23 cellular contexts compared by ENCODE assay signal in genomic region chr10:94902570-94902969, GRCh38. TPM values are rescaled to one million over a fixed set of nuclear protein-coding genes. Genes with fewer than 3 reads are reported as not detected.
A peak's percentile ranks its signal among the peaks of the same experiment; 100 is the strongest.
DNase-seq lines count a peak whose midpoint lies in the region; ATAC-seq and TF ChIP-seq lines count a peak whose summit lies in the region.
"Had no signal": no experiment of that assay in that cellular context is flagged by ENCODE, and none has a peak within 500 bp of the region (broad histone marks: within the 10 kb centered on the region; RNA-seq: fewer than 3 reads in every experiment).

No MANE protein-coding gene starts in this region.

- DNase-seq in DMS53 treated with DMSO at 0.1 percent for 48 hours (lab: John Stamatoyannopoulos, UW; ENCODE audit: unreplicated experiment) (peak; percentile 1), WTC11 (ENCODE audit: low spot score) (no peak), left lobe of liver (ENCODE audit: low spot score) (no peak), NCI-H1417 (lab: John Stamatoyannopoulos, UW) (no peak), NCI-H146 (lab: John Stamatoyannopoulos, UW) (no peak), foreskin melanocyte (no peak), AG08396 (ENCODE audit: low spot score) (no peak)
- DNase-seq: activated CD4-positive, alpha-beta T cell treated with anti-CD3 and anti-CD28 coated beads for 1 hour; activated CD8-positive, alpha-beta memory T cell treated with anti-CD3 and anti-CD28 coated beads, Interleukin-2, amount 50 U/mL, for 48 hours; activated naive CD4-positive, alpha-beta T cell treated with anti-CD3 and anti-CD28 coated beads for 36 hours; dorsolateral prefrontal cortex; NCI-H2029 treated with DMSO at 0.1 percent for 48 hours; NCI-H774; nucleus accumbens; upper lobe of left lung had no signal

- POLR2A ChIA-PET in WTC11 (lab: Charles Lee), result no interaction called here

- H3K27ac Mint-ChIP-seq in WTC11, result no peak overlapping the region
- H3K27ac Mint-ChIP-seq: activated naive CD4-positive, alpha-beta T cell treated with anti-CD3 and anti-CD28 coated beads for 36 hours; brain; memory B cell; stimulated activated memory B cell treated with anti-CD40 and anti-IgM and Interleukin-4, amounts not matched to agents 10 μg/mL and 1 μg/mL and 100 μg/mL, for 72 hours had no signal

- H3K27me3 Mint-ChIP-seq in WTC11 (ENCODE audit: low read depth), result peaks cover 7% of the 10 kb centered on the region; the same call in 1 of the 2 replicates
- H3K27me3 Mint-ChIP-seq: brain; stimulated activated memory B cell treated with anti-CD40 and anti-IgM and Interleukin-4, amounts not matched to agents 10 μg/mL and 1 μg/mL and 100 μg/mL, for 72 hours had no signal

- no peaks in the 10 kb centered on the region for H3K4me1 Mint-ChIP-seq in WTC11
- H3K4me1 Mint-ChIP-seq: brain; memory B cell; stimulated activated memory B cell treated with anti-CD40 and anti-IgM and Interleukin-4, amounts not matched to agents 10 μg/mL and 1 μg/mL and 100 μg/mL, for 72 hours had no signal

- peaks cover 41% of the 10 kb centered on the region for H3K9me3 Mint-ChIP-seq in WTC11
- H3K9me3 Mint-ChIP-seq: activated naive CD4-positive, alpha-beta T cell treated with anti-CD3 and anti-CD28 coated beads for 36 hours had no signal

- peak; percentile 67 for ATAC-seq in HG02938 (IDR thresholded peaks at IDR 0.05; ENCODE audit: unreplicated experiment)
- ATAC-seq in WTC11, result no peak
- peak; percentile 74 for ATAC-seq in left lobe of liver
- ATAC-seq: stimulated activated memory B cell treated with anti-CD40 and anti-IgM and Interleukin-4, amounts not matched to agents 10 μg/mL and 1 μg/mL and 100 μg/mL, for 72 hours had no signal

- H3K4me3 Mint-ChIP-seq in WTC11, result no peak overlapping the region
- H3K4me3 Mint-ChIP-seq: activated naive CD4-positive, alpha-beta T cell treated with anti-CD3 and anti-CD28 coated beads for 36 hours; brain; memory B cell; stimulated activated memory B cell treated with anti-CD40 and anti-IgM and Interleukin-4, amounts not matched to agents 10 μg/mL and 1 μg/mL and 100 μg/mL, for 72 hours had no signal

- CTCF ChIA-PET in WTC11 (lab: Charles Lee), result no interaction called here

- peaks cover 19% of the 10 kb centered on the region for H3K36me3 Mint-ChIP-seq in WTC11
- H3K36me3 Mint-ChIP-seq: brain; memory B cell; stimulated activated memory B cell treated with anti-CD40 and anti-IgM and Interleukin-4, amounts not matched to agents 10 μg/mL and 1 μg/mL and 100 μg/mL, for 72 hours had no signal

- no peak for TF ChIP-seq CTCF in WTC11 (IDR thresholded peaks at IDR 0.05)

TF ChIP-seq in WTC11, 78 proteins besides CTCF, POLR2A, EP300 and RAD21:
- TF ChIP-seq GABPB1 (CRISPR knock-in tag; IDR thresholded peaks at IDR 0.05) (peak; percentile 96), HMGA2 (CRISPR knock-in tag; IDR thresholded peaks at IDR 0.05) (no peak)

RNA-seq across cellular contexts. Expression of gene CYP2C9, which starts 35.9 kb away (rescaled TPM):
- total RNA-seq in WTC11 (2021) (0.32 to 0.64 TPM (median 0.50 TPM) in 3 replicates), left lobe of liver (1,611 TPM)
- total RNA-seq: activated naive CD4-positive, alpha-beta T cell treated with anti-CD3 and anti-CD28 coated beads for 36 hours; dorsolateral prefrontal cortex; H1; LHCN-M2; skeletal muscle tissue; T-helper 2 cell treated with Interferon-gamma antibody and Interleukin-4, amounts not matched to agents 100 ng/mL and 5 ng/mL, for 36 hours had no signal

Comparison
In these comparisons a context has a peak if more than half of its experiments do, and no peak if none do; other contexts are left out.
1. RNA of gene CYP2C9, which starts 35.9 kb away (total RNA-seq): 1,611 TPM in left lobe of liver (single experiment); 0.32 to 0.64 TPM in WTC11; every median in the first group is over 100 times any median in the second.